21 cellular contexts compared by ENCODE assay signal in the genomic region with DNA sequence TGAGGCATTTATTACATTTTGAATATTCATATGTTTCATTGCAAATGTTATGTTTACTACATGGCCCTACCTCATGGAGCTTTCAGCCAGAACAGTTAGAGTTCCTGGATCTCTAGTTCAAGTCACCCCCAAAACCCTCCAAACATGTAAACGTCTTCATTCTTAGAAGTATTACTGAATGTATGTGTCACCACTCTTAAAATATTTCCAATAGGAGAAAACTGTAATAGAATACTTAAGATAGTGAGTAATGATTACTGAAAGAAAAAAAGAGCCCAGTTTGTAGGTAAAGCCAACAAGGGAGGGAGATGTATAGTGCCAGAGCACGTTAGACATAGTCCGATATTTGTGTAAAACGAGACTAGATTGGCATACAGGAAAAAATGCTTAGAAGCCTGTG. TPM values are rescaled to one million over a fixed set of nuclear protein-coding genes. Genes with fewer than 3 reads are reported as not detected.
DNase-seq lines count a peak whose midpoint lies in the region; ATAC-seq and TF ChIP-seq lines count a peak whose summit lies in the region.
"Had no signal": no experiment of that assay in that cellular context is flagged by ENCODE, and none has a peak within 500 bp of the region (broad histone marks: within the 10 kb centered on the region; RNA-seq: fewer than 3 reads in every experiment).

No MANE protein-coding gene starts in this region.

- H3K36me3 ChIP-seq in BLaER1 (no peaks in the 10 kb centered on the region; the same call in 1 of the 2 replicates), IMR-90 (ENCODE audit: control insufficient read depth, insufficient read depth, low read length) (no peaks in the 10 kb centered on the region), mesenchymal stem cell (ENCODE audit: control insufficient read depth in 1 of 2, insufficient read depth in 2 of 2, low read depth in 1 of 2, low read length in 2 of 2) (no peaks in the 10 kb centered on the region)
- H3K36me3 ChIP-seq: heart left ventricle, neutrophil had no signal

- dilution Hi-C loops in IMR-90 (cut with HindIII; ENCODE audit: low sequenced_read_pairs, unreplicated experiment), result no loop called here

- peak overlapping the region; percentile 15; the same call in 1 of the 2 replicates for H4K5ac ChIP-seq in IMR-90 (ENCODE audit: low read depth, low read length)

- no TSS peak for BruUV-seq in IMR-90 (replicated peaks; lab: Mats Ljungman, UMichigan)

- TF ChIP-seq CTCF in IMR-90 (conservative IDR thresholded peaks at IDR 0.05; ENCODE audit: low read depth, low read length), result no peak

- H3K9me3 ChIP-seq in BLaER1 (peaks cover 4% of the 10 kb centered on the region; the same call in 1 of the 2 replicates), IMR-90 (ENCODE audit: control insufficient read depth, insufficient read depth, low read length) (no peaks in the 10 kb centered on the region), mesenchymal stem cell (ENCODE audit: control insufficient read depth, low read length) (no peaks in the 10 kb centered on the region)
- H3K9me3 ChIP-seq: heart left ventricle, neutrophil had no signal

- H2BK5ac ChIP-seq in IMR-90 (ENCODE audit: low read depth, low read length, poor library complexity, severe bottlenecking) (peak overlapping the region; percentile 85), mesenchymal stem cell (ENCODE audit: low read depth, low read length, poor library complexity, severe bottlenecking) (no peak overlapping the region)

- ATAC-seq in IMR-90 (ENCODE audit: low read depth) (peak; percentile 90), HG02852 (IDR thresholded peaks at IDR 0.05; ENCODE audit: unreplicated experiment) (no peak), GM19395 (IDR thresholded peaks at IDR 0.05; ENCODE audit: unreplicated experiment) (no peak)
- ATAC-seq: activated naive CD4-positive, alpha-beta T cell treated with anti-CD3 and anti-CD28 coated beads, Interleukin-2, amount 50 U/mL, for 72 hours had no signal

- peak; percentile 88 for DNase-seq in IMR-90
- peak; percentile 23 for DNase-seq in astrocyte of the hippocampus (ENCODE audit: low read depth, low spot score)
- peak; percentile 41 for DNase-seq in mesenchymal stem cell
- no peak for DNase-seq in NCI-H69 (lab: John Stamatoyannopoulos, UW)
- no peak for DNase-seq in CD1c-positive myeloid dendritic cell (ENCODE audit: extremely low spot score)
- DNase-seq: activated CD4-positive, alpha-beta T cell treated with anti-CD3 and anti-CD28 coated beads for 1 hour; central memory CD4-positive, alpha-beta T cell; DND-41; H9; heart left ventricle; KG1; kidney; NCI-H1694 treated with DMSO at 0.1 percent for 48 hours; NCI-H510A treated with DMSO at 0.1 percent for 48 hours; stimulated activated naive CD4-positive, alpha-beta T cell; T-helper 1 cell had no signal

- in situ Hi-C loops in IMR-90 (cut with MboI; ENCODE audit: low sequenced_read_pairs), result no loop called here

- H3K4ac ChIP-seq in IMR-90 (ENCODE audit: low read depth, low read length) (no peak overlapping the region), mesenchymal stem cell (ENCODE audit: low read depth in 1 of 2, low read length in 2 of 2) (no peak overlapping the region)

- H3K4me2 ChIP-seq in BLaER1, result peak overlapping the region; percentile 7; the same call in 1 of the 2 replicates
- peak overlapping the region; percentile 74; the same call in 1 of the 2 replicates for H3K4me2 ChIP-seq in IMR-90 (ENCODE audit: low read depth, low read length)
- H3K4me2 ChIP-seq in mesenchymal stem cell (ENCODE audit: low read length, poor library complexity, severe bottlenecking), result no peak overlapping the region

- H2BK15ac ChIP-seq in IMR-90 (ENCODE audit: low read depth, low read length), result no peak overlapping the region
- no peak overlapping the region for H2BK15ac ChIP-seq in mesenchymal stem cell (ENCODE audit: low read depth, poor library complexity, severe bottlenecking)

- H3K9ac ChIP-seq in BLaER1, result no peak overlapping the region
- no peak overlapping the region for H3K9ac ChIP-seq in IMR-90 (ENCODE audit: low read depth, low read length)
- no peak overlapping the region for H3K9ac ChIP-seq in mesenchymal stem cell (ENCODE audit: low read length)

- H3K18ac ChIP-seq in IMR-90 (ENCODE audit: low read depth, low read length) (no peak overlapping the region; the same call in 1 of the 2 replicates), mesenchymal stem cell (ENCODE audit: low read depth in 1 of 2, low read length in 2 of 2) (no peak overlapping the region)

- intact Hi-C loops in IMR-90 (cut with micrococcal nuclease), result loop anchor here (5.0 kb wide), 1 partner anchor 42 kb away; no protein-coding TSS in a partner anchor

- no peak overlapping the region for H3K23ac ChIP-seq in IMR-90 (ENCODE audit: low read depth, low read length)
- no peak overlapping the region for H3K23ac ChIP-seq in mesenchymal stem cell (ENCODE audit: low read length in 2 of 2)

- H4K8ac ChIP-seq in IMR-90 (ENCODE audit: low read depth in 2 of 2, low read length in 2 of 2) (no peak overlapping the region; a peak in 1 of 4 replicates), mesenchymal stem cell (ENCODE audit: low read length) (no peak overlapping the region)

- TF ChIP-seq RAD21 in IMR-90 (IDR thresholded peaks at IDR 0.05; ENCODE audit: low read length), result no peak

- H3K79me1 ChIP-seq in IMR-90 (ENCODE audit: low read depth in 1 of 2, low read length in 2 of 2) (peaks cover 24 to 46% of the 10 kb centered on the region in 2 experiments), mesenchymal stem cell (replicated peaks; ENCODE audit: low read length, poor library complexity, severe bottlenecking) (peaks cover 4% of the 10 kb centered on the region)

- no CpG with 5 or more reads among the region's 4 CpGs for WGBS in IMR-90 (ENCODE audit: extremely low coverage in 2 of 2, insufficient read length in 1 of 2), 2 experiments
- 67% methylated on average over 3 of the region's 4 CpGs for WGBS in mesenchymal stem cell

- peaks cover 3% of the 10 kb centered on the region for H3K9me1 ChIP-seq in IMR-90 (ENCODE audit: insufficient read depth, low read length)

- H3K4me1 ChIP-seq in BLaER1, result peaks cover 31% of the 10 kb centered on the region
- H3K4me1 ChIP-seq in IMR-90 (ENCODE audit: control insufficient read depth, insufficient read depth, low read length), result peaks cover 25% of the 10 kb centered on the region
- peaks cover 3% of the 10 kb centered on the region for H3K4me1 ChIP-seq in mesenchymal stem cell (ENCODE audit: control insufficient read depth, insufficient read depth, low read depth, low read length)

- POLR2A ChIA-PET in IMR-90 (lab: Charles Lee; ENCODE audit: unreplicated experiment), result no interaction called here

- no peak overlapping the region for H2BK12ac ChIP-seq in mesenchymal stem cell (ENCODE audit: low read length in 2 of 2)

- H2AFZ ChIP-seq in IMR-90 (replicated peaks; ENCODE audit: low read length, poor library complexity), result no peak overlapping the region
- no peak overlapping the region for H2AFZ ChIP-seq in mesenchymal stem cell (ENCODE audit: low read depth, low read length)

- H3K27ac ChIP-seq in BLaER1 (no peak overlapping the region), IMR-90 (ENCODE audit: insufficient read depth, low read length) (no peak overlapping the region; the same call in 1 of the 2 replicates), mesenchymal stem cell (ENCODE audit: low read length, poor library complexity, severe bottlenecking) (no peak overlapping the region)
- H3K27ac ChIP-seq: heart left ventricle, neutrophil had no signal

- H4K20me1 ChIP-seq in BLaER1 (peaks cover 100% of the 10 kb centered on the region), IMR-90 (ENCODE audit: insufficient read depth, low read length) (peaks cover 25% of the 10 kb centered on the region)

- no peak overlapping the region for H2AK9ac ChIP-seq in IMR-90 (replicated peaks; ENCODE audit: low read depth, low read length, poor library complexity)

- H4K91ac ChIP-seq in IMR-90 (ENCODE audit: insufficient read depth, low read depth, low read length) (no peak overlapping the region), mesenchymal stem cell (ENCODE audit: low read length) (no peak overlapping the region)

- H3K4me3 ChIP-seq in BLaER1 (no peak overlapping the region), IMR-90 (ENCODE audit: insufficient read depth, low read depth, low read length) (no peak overlapping the region; the same call in 1 of the 2 replicates), mesenchymal stem cell (ENCODE audit: insufficient read depth in 1 of 2, low read depth in 1 of 2, low read length in 2 of 2) (no peak overlapping the region)
- H3K4me3 ChIP-seq: heart left ventricle had no signal

- H2AK5ac ChIP-seq in IMR-90 (ENCODE audit: low read depth, low read length) (no peak overlapping the region), mesenchymal stem cell (ENCODE audit: low read length, severe bottlenecking) (no peak overlapping the region)

- no peak overlapping the region for H3K14ac ChIP-seq in IMR-90 (replicated peaks; ENCODE audit: low read depth, low read length)
- no peak overlapping the region for H3K14ac ChIP-seq in mesenchymal stem cell (ENCODE audit: low read length in 2 of 2)

- CTCF ChIA-PET in IMR-90 (lab: Yijun Ruan, JAX), result interaction anchor here (0.7 kb wide), 1 partner anchor 17 kb away, joined by 3 read pairs; no protein-coding TSS in a partner anchor

- H2BK20ac ChIP-seq in IMR-90 (ENCODE audit: low read depth, low read length), result 0 out of 2 replicates have a peak overlapping the region, but pooled peaks have one; percentile 10

- H2BK120ac ChIP-seq in IMR-90 (ENCODE audit: low read depth, low read length) (no peak overlapping the region), mesenchymal stem cell (ENCODE audit: low read depth, low read length) (no peak overlapping the region)

- H3K56ac ChIP-seq in IMR-90 (ENCODE audit: extremely low read depth, insufficient read depth, low read length), result no peak overlapping the region

- H3K27me3 ChIP-seq in BLaER1 (no peaks in the 10 kb centered on the region), IMR-90 (ENCODE audit: control insufficient read depth, insufficient read depth, low read length) (no peaks in the 10 kb centered on the region), mesenchymal stem cell (ENCODE audit: control insufficient read depth in 1 of 2, insufficient read depth in 1 of 2, low read length in 2 of 2) (no peaks in the 10 kb centered on the region)
- H3K27me3 ChIP-seq: heart left ventricle, neutrophil had no signal

- TF ChIP-seq POLR2A in IMR-90 (IDR thresholded peaks at IDR 0.05; ENCODE audit: low read depth, low read length), result no peak

TF ChIP-seq in IMR-90, 13 proteins besides CTCF, POLR2A, EP300 and RAD21:
- TF ChIP-seq FOS (IDR thresholded peaks at IDR 0.05; ENCODE audit: low read depth, low read length) (peak; percentile 63), MAFK (IDR thresholded peaks at IDR 0.05; ENCODE audit: low read depth, low read length) (no peak)
TF ChIP-seq in IMR-90: peak in this region for 1.

RNA-seq across cellular contexts. Expression of gene URI1, which starts 23.5 kb away (rescaled TPM):
- 43.2 and 95.8 TPM in 2 replicates for total RNA-seq in IMR-90 (2012; rRNA removed)
- polyA plus RNA-seq in IMR-90 (2012; rRNA removed), result 39.0 and 45.3 TPM in 2 replicates
- polyA plus RNA-seq in IMR-90 (2012; cell fraction: cytosol; rRNA removed), result 4.1 and 11.6 TPM in 2 replicates
- 2.4 and 34.6 TPM in 2 replicates for polyA plus RNA-seq in IMR-90 (2012; cell fraction: nucleus; rRNA removed; ENCODE audit: low replicate concordance)
- 37.1 TPM for polyA plus RNA-seq in mesenchymal stem cell (2013, experiment 1 of 2)
- polyA plus RNA-seq in mesenchymal stem cell (2013, experiment 2 of 2), result 37.5 TPM

Comparison
In these comparisons a context has a peak if more than half of its experiments do, and no peak if none do; other contexts are left out.
1. DNase-seq: peak in IMR-90 (single experiment), astrocyte of the hippocampus (single experiment) and mesenchymal stem cell (single experiment); none in NCI-H69 (single experiment) and CD1c-positive myeloid dendritic cell (single experiment).